ENCODE assay signal across 1 cellular context in the genomic region with DNA sequence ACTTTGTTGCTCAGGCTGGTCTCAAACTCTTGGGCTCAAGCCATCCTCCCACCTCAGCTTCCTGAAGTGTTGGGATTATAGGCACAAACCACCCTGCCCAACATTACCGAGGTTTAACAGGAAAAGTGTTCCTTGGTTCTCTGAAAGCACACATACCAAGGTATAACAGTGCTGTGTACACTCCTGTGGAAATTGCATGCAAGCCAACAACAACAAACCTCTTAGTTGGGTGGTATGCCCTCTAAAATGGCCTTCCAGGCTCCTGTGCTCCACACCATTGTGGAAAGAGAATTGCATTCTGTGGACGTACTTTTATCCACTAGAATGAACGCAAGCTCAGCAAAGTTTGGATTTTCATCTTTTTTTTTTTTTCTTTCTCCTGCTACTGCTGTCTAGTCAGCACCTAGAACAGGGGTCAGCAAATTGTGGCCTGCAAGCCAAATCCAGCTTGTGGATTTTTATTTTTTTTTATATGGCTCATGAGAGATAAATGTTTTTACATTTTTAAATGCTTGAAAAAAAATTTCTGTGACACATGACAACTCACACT.
TF ChIP-seq lines count a peak whose summit lies in the region.

No MANE protein-coding gene starts in this region.

TF ChIP-seq in GM23338, 12 proteins besides CTCF, POLR2A, EP300 and RAD21 (continued from another document):
- TF ChIP-seq, protein P1, sequence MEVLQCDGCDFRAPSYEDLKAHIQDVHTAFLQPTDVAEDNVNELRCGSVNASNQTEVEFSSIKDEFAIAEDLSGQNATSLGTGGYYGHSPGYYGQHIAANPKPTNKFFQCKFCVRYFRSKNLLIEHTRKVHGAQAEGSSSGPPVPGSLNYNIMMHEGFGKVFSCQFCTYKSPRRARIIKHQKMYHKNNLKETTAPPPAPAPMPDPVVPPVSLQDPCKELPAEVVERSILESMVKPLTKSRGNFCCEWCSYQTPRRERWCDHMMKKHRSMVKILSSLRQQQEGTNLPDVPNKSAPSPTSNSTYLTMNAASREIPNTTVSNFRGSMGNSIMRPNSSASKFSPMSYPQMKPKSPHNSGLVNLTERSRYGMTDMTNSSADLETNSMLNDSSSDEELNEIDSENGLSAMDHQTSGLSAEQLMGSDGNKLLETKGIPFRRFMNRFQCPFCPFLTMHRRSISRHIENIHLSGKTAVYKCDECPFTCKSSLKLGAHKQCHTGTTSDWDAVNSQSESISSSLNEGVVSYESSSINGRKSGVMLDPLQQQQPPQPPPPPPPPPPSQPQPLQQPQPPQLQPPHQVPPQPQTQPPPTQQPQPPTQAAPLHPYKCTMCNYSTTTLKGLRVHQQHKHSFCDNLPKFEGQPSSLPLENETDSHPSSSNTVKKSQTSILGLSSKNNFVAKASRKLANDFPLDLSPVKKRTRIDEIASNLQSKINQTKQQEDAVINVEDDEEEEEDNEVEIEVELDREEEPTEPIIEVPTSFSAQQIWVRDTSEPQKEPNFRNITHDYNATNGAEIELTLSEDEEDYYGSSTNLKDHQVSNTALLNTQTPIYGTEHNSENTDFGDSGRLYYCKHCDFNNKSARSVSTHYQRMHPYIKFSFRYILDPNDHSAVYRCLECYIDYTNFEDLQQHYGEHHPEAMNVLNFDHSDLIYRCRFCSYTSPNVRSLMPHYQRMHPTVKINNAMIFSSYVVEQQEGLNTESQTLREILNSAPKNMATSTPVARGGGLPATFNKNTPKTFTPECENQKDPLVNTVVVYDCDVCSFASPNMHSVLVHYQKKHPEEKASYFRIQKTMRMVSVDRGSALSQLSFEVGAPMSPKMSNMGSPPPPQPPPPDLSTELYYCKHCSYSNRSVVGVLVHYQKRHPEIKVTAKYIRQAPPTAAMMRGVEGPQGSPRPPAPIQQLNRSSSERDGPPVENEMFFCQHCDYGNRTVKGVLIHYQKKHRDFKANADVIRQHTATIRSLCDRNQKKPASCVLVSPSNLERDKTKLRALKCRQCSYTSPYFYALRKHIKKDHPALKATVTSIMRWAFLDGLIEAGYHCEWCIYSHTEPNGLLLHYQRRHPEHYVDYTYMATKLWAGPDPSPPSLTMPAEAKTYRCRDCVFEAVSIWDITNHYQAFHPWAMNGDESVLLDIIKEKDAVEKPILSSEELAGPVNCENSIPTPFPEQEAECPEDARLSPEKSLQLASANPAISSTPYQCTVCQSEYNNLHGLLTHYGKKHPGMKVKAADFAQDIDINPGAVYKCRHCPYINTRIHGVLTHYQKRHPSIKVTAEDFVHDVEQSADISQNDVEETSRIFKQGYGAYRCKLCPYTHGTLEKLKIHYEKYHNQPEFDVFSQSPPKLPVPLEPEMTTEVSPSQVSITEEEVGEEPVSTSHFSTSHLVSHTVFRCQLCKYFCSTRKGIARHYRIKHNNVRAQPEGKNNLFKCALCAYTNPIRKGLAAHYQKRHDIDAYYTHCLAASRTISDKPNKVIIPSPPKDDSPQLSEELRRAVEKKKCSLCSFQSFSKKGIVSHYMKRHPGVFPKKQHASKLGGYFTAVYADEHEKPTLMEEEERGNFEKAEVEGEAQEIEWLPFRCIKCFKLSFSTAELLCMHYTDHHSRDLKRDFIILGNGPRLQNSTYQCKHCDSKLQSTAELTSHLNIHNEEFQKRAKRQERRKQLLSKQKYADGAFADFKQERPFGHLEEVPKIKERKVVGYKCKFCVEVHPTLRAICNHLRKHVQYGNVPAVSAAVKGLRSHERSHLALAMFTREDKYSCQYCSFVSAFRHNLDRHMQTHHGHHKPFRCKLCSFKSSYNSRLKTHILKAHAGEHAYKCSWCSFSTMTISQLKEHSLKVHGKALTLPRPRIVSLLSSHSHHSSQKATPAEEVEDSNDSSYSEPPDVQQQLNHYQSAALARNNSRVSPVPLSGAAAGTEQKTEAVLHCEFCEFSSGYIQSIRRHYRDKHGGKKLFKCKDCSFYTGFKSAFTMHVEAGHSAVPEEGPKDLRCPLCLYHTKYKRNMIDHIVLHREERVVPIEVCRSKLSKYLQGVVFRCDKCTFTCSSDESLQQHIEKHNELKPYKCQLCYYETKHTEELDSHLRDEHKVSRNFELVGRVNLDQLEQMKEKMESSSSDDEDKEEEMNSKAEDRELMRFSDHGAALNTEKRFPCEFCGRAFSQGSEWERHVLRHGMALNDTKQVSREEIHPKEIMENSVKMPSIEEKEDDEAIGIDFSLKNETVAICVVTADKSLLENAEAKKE (CRISPR knock-in tag; IDR thresholded peaks at IDR 0.05), result no peak
